21 cellular contexts compared by ENCODE assay signal in genomic region chr3:110569073-110569472, GRCh38.
A peak's percentile ranks its signal among the peaks of the same experiment; 100 is the strongest.
DNase-seq lines count a peak whose midpoint lies in the region; ATAC-seq lines count a peak whose summit lies in the region.
"Had no signal": no experiment of that assay in that cellular context is flagged by ENCODE, and none has a peak within 500 bp of the region (broad histone marks: within the 10 kb centered on the region; RNA-seq: fewer than 3 reads in every experiment).

No MANE protein-coding gene starts in this region.

- H3K9me3 Mint-ChIP-seq in activated T-helper 17 cell treated with anti-CD3 and anti-CD28 coated beads, Interleukin-2, amount 50 U/mL, for 72 hours: no peaks in the 10 kb centered on the region
- H3K9me3 Mint-ChIP-seq in activated naive CD8-positive, alpha-beta T cell treated with anti-CD3 and anti-CD28 coated beads, Interleukin-2, amount 50 U/mL, for 24 hours: peaks cover 5% of the 10 kb centered on the region
- H3K9me3 Mint-ChIP-seq: activated CD8-positive, alpha-beta T cell treated with anti-CD3 and anti-CD28 coated beads for 36 hours; CD8-positive, alpha-beta T cell had no signal

- no peak overlapping the region for H3K27ac Mint-ChIP-seq in activated T-helper 17 cell treated with anti-CD3 and anti-CD28 coated beads, Interleukin-2, amount 50 U/mL, for 72 hours
- H3K27ac Mint-ChIP-seq in activated naive CD8-positive, alpha-beta T cell treated with anti-CD3 and anti-CD28 coated beads, Interleukin-2, amount 50 U/mL, for 24 hours: no peak overlapping the region
- H3K27ac Mint-ChIP-seq: activated CD8-positive, alpha-beta T cell treated with anti-CD3 and anti-CD28 coated beads for 36 hours; CD8-positive, alpha-beta T cell had no signal

- H3K36me3 Mint-ChIP-seq in activated T-helper 17 cell treated with anti-CD3 and anti-CD28 coated beads, Interleukin-2, amount 50 U/mL, for 72 hours (ENCODE audit: low read depth): no peaks in the 10 kb centered on the region
- H3K36me3 Mint-ChIP-seq in activated naive CD8-positive, alpha-beta T cell treated with anti-CD3 and anti-CD28 coated beads, Interleukin-2, amount 50 U/mL, for 24 hours (ENCODE audit: low read depth): no peaks in the 10 kb centered on the region
- H3K36me3 Mint-ChIP-seq: CD8-positive, alpha-beta T cell had no signal

- peaks cover 8% of the 10 kb centered on the region for H3K27me3 Mint-ChIP-seq in activated T-helper 17 cell treated with anti-CD3 and anti-CD28 coated beads, Interleukin-2, amount 50 U/mL, for 72 hours
- no peaks in the 10 kb centered on the region for H3K27me3 Mint-ChIP-seq in activated naive CD8-positive, alpha-beta T cell treated with anti-CD3 and anti-CD28 coated beads, Interleukin-2, amount 50 U/mL, for 24 hours

- no peaks in the 10 kb centered on the region for H3K4me1 Mint-ChIP-seq in activated T-helper 17 cell treated with anti-CD3 and anti-CD28 coated beads, Interleukin-2, amount 50 U/mL, for 72 hours
- H3K4me1 Mint-ChIP-seq in activated naive CD8-positive, alpha-beta T cell treated with anti-CD3 and anti-CD28 coated beads, Interleukin-2, amount 50 U/mL, for 24 hours: no peaks in the 10 kb centered on the region

- DNase-seq in activated naive CD8-positive, alpha-beta T cell treated with anti-CD3 and anti-CD28 coated beads, Interleukin-2, amount 50 U/mL, for 24 hours: no peak
- DNase-seq in activated CD8-positive, alpha-beta memory T cell treated with anti-CD3 and anti-CD28 coated beads for 24 hours: no peak
- no peak for DNase-seq in ACHN
- DNase-seq: activated CD8-positive, alpha-beta T cell treated with anti-CD3 and anti-CD28 coated beads for 36 hours; activated naive CD4-positive, alpha-beta T cell; amygdala; CD8-positive, alpha-beta T cell; GF-D8; MG63; mucosa of descending colon; NCI-H146; stimulated activated CD4-positive, alpha-beta T cell treated with anti-CD3 and anti-CD28 coated beads, Interleukin-15, amount 100 ng/mL, for 24 hours; transverse colon had no signal

- no peak overlapping the region for H3K4me3 Mint-ChIP-seq in activated T-helper 17 cell treated with anti-CD3 and anti-CD28 coated beads, Interleukin-2, amount 50 U/mL, for 72 hours
- H3K4me3 Mint-ChIP-seq in activated naive CD8-positive, alpha-beta T cell treated with anti-CD3 and anti-CD28 coated beads, Interleukin-2, amount 50 U/mL, for 24 hours: no peak overlapping the region
- H3K4me3 Mint-ChIP-seq: activated CD8-positive, alpha-beta T cell treated with anti-CD3 and anti-CD28 coated beads for 36 hours; CD8-positive, alpha-beta T cell had no signal

- ATAC-seq in GM18517 (IDR thresholded peaks at IDR 0.05; ENCODE audit: unreplicated experiment) (peak; percentile 76), GM21447 (IDR thresholded peaks at IDR 0.05; ENCODE audit: unreplicated experiment) (peak; percentile 71), HG03432 (IDR thresholded peaks at IDR 0.05; ENCODE audit: unreplicated experiment) (peak; percentile 81), GM19397 (IDR thresholded peaks at IDR 0.05; ENCODE audit: unreplicated experiment) (no peak)
- ATAC-seq in activated T-helper 17 cell treated with anti-CD3 and anti-CD28 coated beads, Interleukin-2, amount 50 U/mL, for 72 hours (replicated peaks): peak; percentile 29
- no peak for ATAC-seq in activated naive CD8-positive, alpha-beta T cell treated with anti-CD3 and anti-CD28 coated beads, Interleukin-2, amount 50 U/mL, for 24 hours
- ATAC-seq: activated CD4-positive, CD25-positive, alpha-beta regulatory T cell treated with anti-CD3 and anti-CD28 coated beads, Interleukin-2, amount 50 U/mL, for 24 hours; activated CD8-positive, alpha-beta T cell treated with anti-CD3 and anti-CD28 coated beads for 36 hours; CD8-positive, alpha-beta T cell; mucosa of descending colon; Right ventricle myocardium inferior; sciatic nerve had no signal

- in situ Hi-C loops in ACHN (cut with HindIII; ENCODE audit: low pct_ligation_motif_present, low pct_unique_long_range_greater_than_20kb, low sequenced_read_pairs): no loop called here

Comparison
In these comparisons a context has a peak if more than half of its experiments do, and no peak if none do; other contexts are left out.
1. ATAC-seq: peak in GM18517 (single experiment), GM21447 (single experiment), HG03432 (single experiment) and activated T-helper 17 cell treated with anti-CD3 and anti-CD28 coated beads, Interleukin-2, amount 50 U/mL, for 72 hours (single experiment); none in GM19397 (single experiment) and activated naive CD8-positive, alpha-beta T cell treated with anti-CD3 and anti-CD28 coated beads, Interleukin-2, amount 50 U/mL, for 24 hours (single experiment).